Comparison of ENCODE assay signal across 19 cellular contexts in the genomic region with DNA sequence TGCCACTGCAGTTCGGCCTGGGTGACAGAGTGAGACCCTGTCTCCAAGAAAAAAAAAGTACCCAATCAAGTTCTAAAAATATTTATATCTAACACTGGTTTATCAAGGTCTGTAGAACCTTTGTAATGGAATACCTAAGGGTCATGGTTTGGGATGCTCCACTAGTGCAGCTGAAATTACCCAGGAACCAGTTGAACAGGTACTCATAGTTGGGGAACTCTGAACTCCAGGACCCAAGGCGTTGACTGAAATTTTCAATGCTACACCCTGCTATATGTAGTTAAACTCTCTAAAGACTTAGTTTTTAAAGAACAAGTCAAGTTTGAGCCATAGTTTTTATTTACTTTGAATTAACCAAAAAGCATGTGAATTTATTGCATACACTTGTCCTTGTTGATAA.
"Had no signal": no experiment of that assay in that cellular context is flagged by ENCODE, and none has a peak within 500 bp of the region (broad histone marks: within the 10 kb centered on the region; RNA-seq: fewer than 3 reads in every experiment).

No MANE protein-coding gene starts in this region.

- H2AFZ ChIP-seq: parathyroid adenoma had no signal

- H3K4me3 ChIP-seq: lung, tibial nerve, uterus had no signal

- H3K27me3 ChIP-seq: neutrophil, tibial nerve, uterus had no signal

- DNase-seq: activated CD4-positive, alpha-beta T cell treated with anti-CD3 and anti-CD28 coated beads, Interleukin-2, amount 50 U/mL, for 1 hour; activated CD8-positive, alpha-beta memory T cell treated with anti-CD3 and anti-CD28 coated beads, Interleukin-2, amount 10 ng/mL, durations not matched to agents 7 days and 5 days; activated T-cell treated with anti-CD3 and anti-CD28 coated beads, Interleukin-2, amount 50 U/mL, for 4 hours; amygdala; cortex of kidney; effector CD4-positive, alpha-beta T cell; left cardiac atrium; midbrain; stimulated activated CD4-positive, alpha-beta T cell treated with anti-CD3 and anti-CD28 coated beads, Interleukin-12 subunit alpha, Interleukin-12 subunit beta, amount 100 ng/mL, for 4 hours; stimulated activated CD4-positive, alpha-beta T cell treated with anti-CD3 and anti-CD28 coated beads, Interleukin-2, amount 100 ng/mL, for 24 hours; stimulated activated naive B cell treated with anti-CD40 and anti-IgM and Interleukin-4, amounts not matched to agents 10 μg/mL and 1 μg/mL and 100 μg/mL, for 72 hours; substantia nigra; SW 1271; uterus had no signal

- H3K36me3 Mint-ChIP-seq: activated CD8-positive, alpha-beta memory T cell treated with anti-CD3 and anti-CD28 coated beads, Interleukin-2, amount 10 ng/mL, durations not matched to agents 7 days and 5 days; stimulated activated naive B cell treated with anti-CD40 and anti-IgM and Interleukin-4, amounts not matched to agents 10 μg/mL and 1 μg/mL and 100 μg/mL, for 72 hours had no signal

- H3K36me3 ChIP-seq: neutrophil, tibial nerve, uterus had no signal

- H3K4me1 ChIP-seq: parathyroid adenoma, tibial nerve, uterus had no signal

- H3K27ac Mint-ChIP-seq: activated CD8-positive, alpha-beta memory T cell treated with anti-CD3 and anti-CD28 coated beads, Interleukin-2, amount 10 ng/mL, durations not matched to agents 7 days and 5 days had no signal

- H3K27ac ChIP-seq: neutrophil, parathyroid adenoma, tibial nerve, uterus had no signal

- H3K9me3 Mint-ChIP-seq: activated T-cell treated with anti-CD3 and anti-CD28 coated beads, Interleukin-2, amount 50 U/mL, for 4 hours; stimulated activated naive B cell treated with anti-CD40 and anti-IgM and Interleukin-4, amounts not matched to agents 10 μg/mL and 1 μg/mL and 100 μg/mL, for 72 hours had no signal

- H3K9me3 ChIP-seq: neutrophil, tibial nerve, uterus had no signal

- H3K9ac ChIP-seq: parathyroid adenoma had no signal

- H3K4me1 Mint-ChIP-seq: activated CD8-positive, alpha-beta memory T cell treated with anti-CD3 and anti-CD28 coated beads, Interleukin-2, amount 10 ng/mL, durations not matched to agents 7 days and 5 days had no signal

- H3K4me3 Mint-ChIP-seq: activated CD8-positive, alpha-beta memory T cell treated with anti-CD3 and anti-CD28 coated beads, Interleukin-2, amount 10 ng/mL, durations not matched to agents 7 days and 5 days; brain; stimulated activated naive B cell treated with anti-CD40 and anti-IgM and Interleukin-4, amounts not matched to agents 10 μg/mL and 1 μg/mL and 100 μg/mL, for 72 hours had no signal

- H3K27me3 Mint-ChIP-seq: activated CD8-positive, alpha-beta memory T cell treated with anti-CD3 and anti-CD28 coated beads, Interleukin-2, amount 10 ng/mL, durations not matched to agents 7 days and 5 days; brain; stimulated activated naive B cell treated with anti-CD40 and anti-IgM and Interleukin-4, amounts not matched to agents 10 μg/mL and 1 μg/mL and 100 μg/mL, for 72 hours had no signal

- ATAC-seq: activated CD8-positive, alpha-beta memory T cell treated with anti-CD3 and anti-CD28 coated beads, Interleukin-2, amount 10 ng/mL, durations not matched to agents 7 days and 5 days; left cardiac atrium had no signal
